Comparison of ENCODE assay signal across 14 cellular contexts in the genomic region with DNA sequence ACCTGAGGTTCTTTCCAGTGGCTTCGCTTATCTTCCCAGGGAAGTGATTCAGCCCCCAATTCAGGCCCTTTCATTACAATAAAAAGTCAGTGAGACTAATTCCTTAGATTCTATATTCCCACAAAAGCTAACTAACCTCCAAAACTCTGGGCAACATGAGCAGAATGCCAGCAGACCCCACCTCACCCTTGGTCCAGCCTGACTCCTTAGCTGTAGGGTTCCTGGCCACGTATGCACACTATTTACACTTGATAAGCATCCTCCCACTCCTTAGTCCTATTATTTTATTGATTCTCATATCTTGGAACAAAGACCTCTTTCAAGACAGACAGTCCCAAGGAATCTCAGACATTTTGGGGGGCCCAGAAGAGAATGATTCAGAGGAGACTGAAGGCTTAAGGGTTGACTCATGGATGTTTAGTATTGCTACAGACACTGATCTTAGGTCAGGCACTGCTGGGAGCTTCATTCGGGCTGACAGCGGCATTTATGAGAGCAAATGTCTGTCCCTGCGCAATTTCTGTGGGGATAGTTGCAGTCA.
DNase-seq lines count a peak whose midpoint lies in the region; TF ChIP-seq lines count a peak whose summit lies in the region.
"Had no signal": no experiment of that assay in that cellular context is flagged by ENCODE, and none has a peak within 500 bp of the region (broad histone marks: within the 10 kb centered on the region; RNA-seq: fewer than 3 reads in every experiment).

No MANE protein-coding gene starts in this region.

- DNase-seq in A172 (ENCODE audit: low spot score) (peak; percentile 89), HCEC 1CT (peak; percentile 38), fibroblast of villous mesenchyme (ENCODE audit: low read depth) (peak; percentile 65), BE2C (no peak), erythroblast (lab: John Stamatoyannopoulos, UW) (no peak), WERI-Rb-1 (no peak), dorsolateral prefrontal cortex (no peak)
- DNase-seq: activated CD4-positive, alpha-beta memory T cell treated with anti-CD3 and anti-CD28 coated beads, Interleukin-2, amount 10 ng/mL, durations not matched to agents 7 days and 5 days; activated gamma-delta T cell; DMS53; GOT3; immature natural killer cell; T-helper 9 cell had no signal

- TF ChIP-seq POLR2A in erythroblast (IDR thresholded peaks at IDR 0.05; ENCODE audit: low read length): no peak

- TF ChIP-seq CTCF in WI38 (IDR thresholded peaks at IDR 0.05; ENCODE audit: low read depth, low read length) (no peak), fibroblast of villous mesenchyme (IDR thresholded peaks at IDR 0.05; ENCODE audit: insufficient read depth, low read depth, low read length) (no peak), BE2C (IDR thresholded peaks at IDR 0.05; ENCODE audit: low read depth, low read length) (no peak), WERI-Rb-1 (IDR thresholded peaks at IDR 0.05; ENCODE audit: low read depth, low read length) (no peak), dorsolateral prefrontal cortex (IDR thresholded peaks at IDR 0.05 in 54 of 56, conservative IDR thresholded peaks at IDR 0.05 in 2 of 56; ENCODE audit: low read depth in 1 of 56, partially characterized antibody in 56 of 56) (no peak)

- H3K36me3 ChIP-seq in BE2C (no peaks in the 10 kb centered on the region), WERI-Rb-1 (no peaks in the 10 kb centered on the region)

- H3K4me1 ChIP-seq in BE2C: no peaks in the 10 kb centered on the region

- no peak overlapping the region for H3K27ac ChIP-seq in WERI-Rb-1
- H3K27ac ChIP-seq in dorsolateral prefrontal cortex: no peak overlapping the region

- H3K27me3 ChIP-seq in BE2C (no peaks in the 10 kb centered on the region), WERI-Rb-1 (ENCODE audit: insufficient read depth, low read depth, severe bottlenecking) (no peaks in the 10 kb centered on the region), dorsolateral prefrontal cortex (peaks cover 0 to 3% (median 0%) of the 10 kb centered on the region in 45 donors)

- H3K9me3 ChIP-seq in BE2C (no peaks in the 10 kb centered on the region), WERI-Rb-1 (ENCODE audit: severe bottlenecking) (no peaks in the 10 kb centered on the region)

- H3K4me3 ChIP-seq in WI38 (ENCODE audit: low read depth, low read length) (peak overlapping the region; percentile 52), fibroblast of villous mesenchyme (ENCODE audit: low read depth, low read length) (no peak overlapping the region), BE2C (ENCODE audit: low read depth, low read length) (no peak overlapping the region), WERI-Rb-1 (ENCODE audit: low read depth, low read length) (no peak overlapping the region), dorsolateral prefrontal cortex (no peak overlapping the region)

- intact Hi-C loops in dorsolateral prefrontal cortex (cut with DNase I): no loop called here

Comparison
In these comparisons a context has a peak if more than half of its experiments do, and no peak if none do; other contexts are left out.
1. DNase-seq: peak in A172 (single experiment), HCEC 1CT (single experiment) and fibroblast of villous mesenchyme (single experiment); none in BE2C (single experiment), erythroblast (0 of 2), WERI-Rb-1 (single experiment) and dorsolateral prefrontal cortex (0 of 10).